27 cellular contexts compared by ENCODE assay signal in genomic region chr2:15787535-15788457, GRCh38.
"Had no signal": no experiment of that assay in that cellular context is flagged by ENCODE, and none has a peak within 500 bp of the region (broad histone marks: within the 10 kb centered on the region; RNA-seq: fewer than 3 reads in every experiment).

No MANE protein-coding gene starts in this region.

- H3K27ac Mint-ChIP-seq: naive thymus-derived CD8-positive, alpha-beta T cell; stimulated activated effector memory CD8-positive, alpha-beta T cell treated with anti-CD3 and anti-CD28 coated beads, Interleukin-12 subunit alpha, Interleukin-12 subunit beta, amount 100 ng/mL, for 72 hours; stimulated activated naive CD8-positive, alpha-beta T cell treated with anti-CD3 and anti-CD28 coated beads, Interleukin-15, Interleukin-2, amounts not matched to agents 100 ng/mL and 50 ng/mL, for 24 hours had no signal

- DNase-seq: hippocampal formation; kidney glomerular epithelial cell; left cardiac atrium; lower lobe of right lung; mammary epithelial cell; mesenchymal stem cell; naive thymus-derived CD8-positive, alpha-beta T cell; nucleus accumbens; pancreas; retina; right cardiac atrium; sigmoid colon; small intestine; stimulated activated CD4-positive, alpha-beta T cell treated with anti-CD3 and anti-CD28 coated beads, Interleukin-4, amount 100 ng/mL, for 24 hours; stimulated activated naive CD4-positive, alpha-beta T cell; tibial artery; trophoblast cell; upper lobe of right lung; uterus had no signal

- ATAC-seq: left lobe of liver; lower lobe of right lung; naive thymus-derived CD8-positive, alpha-beta T cell; pancreas; right cardiac atrium; stimulated activated effector memory CD8-positive, alpha-beta T cell treated with anti-CD3 and anti-CD28 coated beads, Interleukin-12 subunit alpha, Interleukin-12 subunit beta, amount 100 ng/mL, for 72 hours; upper lobe of right lung had no signal

- FAIRE-seq: keratinocyte, pancreas, small intestine had no signal

- H3K27me3 ChIP-seq: pancreas, upper lobe of right lung, uterus had no signal

- H3K36me3 Mint-ChIP-seq: naive thymus-derived CD8-positive, alpha-beta T cell; stimulated activated effector memory CD8-positive, alpha-beta T cell treated with anti-CD3 and anti-CD28 coated beads, Interleukin-12 subunit alpha, Interleukin-12 subunit beta, amount 100 ng/mL, for 72 hours had no signal

- H3K4me3 ChIP-seq: lower lobe of right lung, pancreas, prostate gland, sigmoid colon, spleen, suprapubic skin, thoracic aorta, tibial artery, upper lobe of right lung, uterus had no signal

- H3K27me3 Mint-ChIP-seq: stimulated activated naive CD8-positive, alpha-beta T cell treated with anti-CD3 and anti-CD28 coated beads, Interleukin-15, Interleukin-2, amounts not matched to agents 100 ng/mL and 50 ng/mL, for 24 hours had no signal

- H3K4me1 ChIP-seq: lower lobe of right lung, pancreas, prostate gland, sigmoid colon, suprapubic skin, tibial artery, upper lobe of right lung, uterus had no signal

- H3K9me3 Mint-ChIP-seq: naive thymus-derived CD8-positive, alpha-beta T cell; stimulated activated effector memory CD8-positive, alpha-beta T cell treated with anti-CD3 and anti-CD28 coated beads, Interleukin-12 subunit alpha, Interleukin-12 subunit beta, amount 100 ng/mL, for 72 hours had no signal

- H3K36me3 ChIP-seq: lower lobe of right lung, pancreas, prostate gland, sigmoid colon, spleen, suprapubic skin, thoracic aorta, tibial artery, upper lobe of right lung, uterus had no signal

- H3K4me1 Mint-ChIP-seq: naive thymus-derived CD8-positive, alpha-beta T cell; stimulated activated effector memory CD8-positive, alpha-beta T cell treated with anti-CD3 and anti-CD28 coated beads, Interleukin-12 subunit alpha, Interleukin-12 subunit beta, amount 100 ng/mL, for 72 hours had no signal

- H3K9me3 ChIP-seq: lower lobe of right lung, pancreas, prostate gland, sigmoid colon, spleen, suprapubic skin, thoracic aorta, tibial artery, upper lobe of right lung, uterus had no signal

- H3K27ac ChIP-seq: lower lobe of right lung, pancreas, prostate gland, sigmoid colon, spleen, suprapubic skin, thoracic aorta, tibial artery, upper lobe of right lung, uterus had no signal

- H3K4me3 Mint-ChIP-seq: naive thymus-derived CD8-positive, alpha-beta T cell; stimulated activated effector memory CD8-positive, alpha-beta T cell treated with anti-CD3 and anti-CD28 coated beads, Interleukin-12 subunit alpha, Interleukin-12 subunit beta, amount 100 ng/mL, for 72 hours; stimulated activated naive CD8-positive, alpha-beta T cell treated with anti-CD3 and anti-CD28 coated beads, Interleukin-15, Interleukin-2, amounts not matched to agents 100 ng/mL and 50 ng/mL, for 24 hours had no signal
